ENCODE assay signal across 1 cellular context in genomic region chr5:62779010-62779422, GRCh38.
TF ChIP-seq lines count a peak whose summit lies in the region.

No MANE protein-coding gene starts in this region.

TF ChIP-seq in GM23338, 12 proteins besides CTCF, POLR2A, EP300 and RAD21 (continued from another document):
- no peak for TF ChIP-seq REST (IDR thresholded peaks at IDR 0.05; ENCODE audit: unreplicated experiment)
- TF ChIP-seq ZNF114 (CRISPR knock-in tag; IDR thresholded peaks at IDR 0.05), result no peak
- no peak for TF ChIP-seq ZNF331 (CRISPR knock-in tag; IDR thresholded peaks at IDR 0.05; ENCODE audit: low read depth)
- no peak for TF ChIP-seq ETS1 (IDR thresholded peaks at IDR 0.05)
- TF ChIP-seq STAT1 (IDR thresholded peaks at IDR 0.05; ENCODE audit: unreplicated experiment), result no peak
